ENCODE assay signal across 20 cellular contexts in genomic region chr1:201565024-201565730, GRCh38. TPM values are rescaled to one million over a fixed set of nuclear protein-coding genes. Genes with fewer than 3 reads are reported as not detected.
A peak's percentile ranks its signal among the peaks of the same experiment; 100 is the strongest.
DNase-seq lines count a peak whose midpoint lies in the region; ATAC-seq and TF ChIP-seq lines count a peak whose summit lies in the region.
"Had no signal": no experiment of that assay in that cellular context is flagged by ENCODE, and none has a peak within 500 bp of the region (broad histone marks: within the 10 kb centered on the region; RNA-seq: fewer than 3 reads in every experiment).

No MANE protein-coding gene starts in this region.

- no peak overlapping the region for H3K9ac ChIP-seq in mesenchymal stem cell (ENCODE audit: low read length)

- H2BK120ac ChIP-seq in mesenchymal stem cell (ENCODE audit: low read depth, low read length), result no peak overlapping the region

- ATAC-seq in GM18867 (IDR thresholded peaks at IDR 0.05; ENCODE audit: unreplicated experiment), result no peak
- no peak for ATAC-seq in HG03378 (IDR thresholded peaks at IDR 0.05; ENCODE audit: unreplicated experiment)

- H3K9me3 Mint-ChIP-seq in glutamatergic neuron (ENCODE audit: unreplicated experiment), result peaks cover 3% of the 10 kb centered on the region
- H3K9me3 Mint-ChIP-seq: CD4-positive, alpha-beta T cell had no signal

- H3K4me3 Mint-ChIP-seq in glutamatergic neuron (ENCODE audit: unreplicated experiment), result no peak overlapping the region
- H3K4me3 Mint-ChIP-seq: CD4-positive, alpha-beta T cell had no signal

- H3K18ac ChIP-seq in mesenchymal stem cell (ENCODE audit: low read depth in 1 of 2, low read length in 2 of 2), result peak overlapping the region in 1 of 2 experiments; percentile 43

- peaks cover 42% of the 10 kb centered on the region for H3K79me1 ChIP-seq in mesenchymal stem cell (replicated peaks; ENCODE audit: low read length, poor library complexity, severe bottlenecking)

- H3K14ac ChIP-seq in mesenchymal stem cell (ENCODE audit: low read length in 2 of 2), result peak overlapping the region in 1 of 2 experiments; percentile 77

- H3K36me3 ChIP-seq in mesenchymal stem cell (ENCODE audit: control insufficient read depth in 1 of 2, insufficient read depth in 2 of 2, low read depth in 1 of 2, low read length in 2 of 2), result peaks cover 3 to 11% of the 10 kb centered on the region in 2 experiments
- H3K36me3 ChIP-seq: prostate gland, tibial nerve had no signal

- peak; percentile 59 for DNase-seq in RPMI7951 (ENCODE audit: low read depth)
- DNase-seq in cerebellum (ENCODE audit: low spot score), result peak; percentile 49
- DNase-seq in mesenchymal stem cell, result no peak
- peak; percentile 97 for DNase-seq in superior temporal gyrus (ENCODE audit: extremely low spot score)
- DNase-seq in glutamatergic neuron, result no peak
- no peak for DNase-seq in stimulated activated CD4-positive, alpha-beta T cell treated with anti-CD3 and anti-CD28 coated beads, Interleukin-1b, Interleukin-23, amount 100 ng/mL, for 48 hours
- DNase-seq: activated CD4-positive, CD25-positive, alpha-beta regulatory T cell treated with anti-CD3 and anti-CD28 coated beads, Interleukin-2, amount 50 U/mL, for 72 hours; activated gamma-delta T cell treated with Interleukin-2 at 50 U/mL for 16 hours; CD4-positive, alpha-beta T cell; foreskin fibroblast; Karpas-422; NCI-H1694; NCI-H446 treated with DMSO at 0.1 percent for 48 hours; SIG-M5; stimulated activated CD4-positive, alpha-beta T cell treated with anti-CD3 and anti-CD28 coated beads, Interleukin-4, amount 100 ng/mL, for 4 hours had no signal

- peaks cover 12% of the 10 kb centered on the region for H3K4me1 Mint-ChIP-seq in glutamatergic neuron (ENCODE audit: low read depth, unreplicated experiment)

- H3K27ac Mint-ChIP-seq in glutamatergic neuron (ENCODE audit: unreplicated experiment), result no peak overlapping the region
- H3K27ac Mint-ChIP-seq: CD4-positive, alpha-beta T cell had no signal

- no peak overlapping the region for H4K8ac ChIP-seq in mesenchymal stem cell (ENCODE audit: low read length)

- peaks cover 25% of the 10 kb centered on the region for H3K4me1 ChIP-seq in mesenchymal stem cell (ENCODE audit: control insufficient read depth, insufficient read depth, low read depth, low read length)

- no peak overlapping the region for H3K4me2 ChIP-seq in mesenchymal stem cell (ENCODE audit: low read length, poor library complexity, severe bottlenecking)

- peak overlapping the region; percentile 52 for H4K91ac ChIP-seq in mesenchymal stem cell (ENCODE audit: low read length)

- H3K4ac ChIP-seq in mesenchymal stem cell (ENCODE audit: low read depth in 1 of 2, low read length in 2 of 2), result peak overlapping the region in 1 of 2 experiments; percentile 24

- H2AK5ac ChIP-seq in mesenchymal stem cell (ENCODE audit: low read length, severe bottlenecking), result no peak overlapping the region

- WGBS in mesenchymal stem cell, result 95% methylated on average over 12 of the region's 12 CpGs

- peak overlapping the region in 1 of 2 experiments; percentile 21 for H3K4me3 ChIP-seq in mesenchymal stem cell (ENCODE audit: insufficient read depth in 1 of 2, low read depth in 1 of 2, low read length in 2 of 2)
- H3K4me3 ChIP-seq: prostate gland, tibial nerve had no signal

- no peak for TF ChIP-seq CTCF in glutamatergic neuron (IDR thresholded peaks at IDR 0.05; ENCODE audit: partially characterized antibody, unreplicated experiment)

- no peak overlapping the region for H2AFZ ChIP-seq in mesenchymal stem cell (ENCODE audit: low read depth, low read length)

- peak overlapping the region in 1 of 2 experiments; percentile 67 for H3K23ac ChIP-seq in mesenchymal stem cell (ENCODE audit: low read length in 2 of 2)

- H3K9me3 ChIP-seq in mesenchymal stem cell (ENCODE audit: control insufficient read depth, low read length), result no peaks in the 10 kb centered on the region
- H3K9me3 ChIP-seq: prostate gland, tibial nerve had no signal

- no peaks in the 10 kb centered on the region for H3K27me3 ChIP-seq in mesenchymal stem cell (ENCODE audit: control insufficient read depth in 1 of 2, insufficient read depth in 1 of 2, low read length in 2 of 2)
- H3K27me3 ChIP-seq: tibial nerve had no signal

- H2BK5ac ChIP-seq in mesenchymal stem cell (ENCODE audit: low read depth, low read length, poor library complexity, severe bottlenecking), result no peak overlapping the region

- H2BK12ac ChIP-seq in mesenchymal stem cell (ENCODE audit: low read length in 2 of 2), result peak overlapping the region in 1 of 2 experiments; percentile 74

- H2BK15ac ChIP-seq in mesenchymal stem cell (ENCODE audit: low read depth, poor library complexity, severe bottlenecking), result no peak overlapping the region

- H3K27ac ChIP-seq in mesenchymal stem cell (ENCODE audit: low read length, poor library complexity, severe bottlenecking), result no peak overlapping the region
- H3K27ac ChIP-seq: HL-60, prostate gland had no signal

- no peaks in the 10 kb centered on the region for H3K36me3 Mint-ChIP-seq in glutamatergic neuron (ENCODE audit: unreplicated experiment)

- peaks cover 5% of the 10 kb centered on the region for H3K27me3 Mint-ChIP-seq in glutamatergic neuron (ENCODE audit: unreplicated experiment)
- H3K27me3 Mint-ChIP-seq: CD4-positive, alpha-beta T cell had no signal

RNA-seq across cellular contexts. Expression of gene NAV1, which starts 26.2 kb away (rescaled TPM):
- total RNA-seq in RPMI7951 (2014; rRNA removed; shearing (Covaris generic)), result 24.7 and 27.6 TPM in 2 replicates
- total RNA-seq in cerebellum (73.3 TPM), glutamatergic neuron (ENCODE audit: unreplicated experiment) (124 TPM)
- polyA plus RNA-seq in mesenchymal stem cell (2013, experiment 1 of 2), result 51.4 TPM
- polyA plus RNA-seq in mesenchymal stem cell (2013, experiment 2 of 2), result 45.4 TPM

RNA-seq across cellular contexts. Expression of gene CSRP1, which starts 58.3 kb away (rescaled TPM):
- total RNA-seq in RPMI7951 (2014; rRNA removed; shearing (Covaris generic)), result 292 and 402 TPM in 2 replicates
- total RNA-seq in cerebellum, result 19.3 TPM
- 86.6 TPM for polyA plus RNA-seq in mesenchymal stem cell (2013, experiment 1 of 2)
- 85.7 TPM for polyA plus RNA-seq in mesenchymal stem cell (2013, experiment 2 of 2)
- total RNA-seq in glutamatergic neuron (ENCODE audit: unreplicated experiment), result 6.2 TPM

Comparison
In these comparisons a context has a peak if more than half of its experiments do, and no peak if none do; other contexts are left out.
1. DNase-seq: peak in RPMI7951 (single experiment), cerebellum (single experiment) and superior temporal gyrus (single experiment); none in mesenchymal stem cell (single experiment), glutamatergic neuron (single experiment) and stimulated activated CD4-positive, alpha-beta T cell treated with anti-CD3 and anti-CD28 coated beads, Interleukin-1b, Interleukin-23, amount 100 ng/mL, for 48 hours (single experiment).
2. RNA of gene CSRP1, which starts 58.3 kb away (total RNA-seq): 292 to 402 TPM in RPMI7951; 19.3 TPM in cerebellum (single experiment) and 6.2 TPM in glutamatergic neuron (single experiment); every median in the first group is over 10 times any median in the second.